In genomic region chr5:1599005-1599722, GRCh38 we compare ENCODE assay signal across 8 cellular contexts.
DNase-seq lines count a peak whose midpoint lies in the region; ATAC-seq and TF ChIP-seq lines count a peak whose summit lies in the region.
"Not testable (repeated sequence)": the region's sequence is repeated elsewhere in the genome, so short reads cannot be mapped to it uniquely, and the experiment has no call there.

No MANE protein-coding gene starts in this region.

- H3K27ac Mint-ChIP-seq in naive B cell, result peak overlapping the region in 3 of 6 donors; percentile 18 to 30 (median 27)

- not testable (repeated sequence) for H3K27ac ChIP-seq in MM.1S (ENCODE audit: low read length); SK-N-SH (ENCODE audit: low read depth in 2 of 2, low read length in 1 of 2); upper lobe of right lung

- in situ Hi-C loops in astrocyte of the spinal cord (cut with HindIII; ENCODE audit: low sequenced_read_pairs), result not testable (repeated sequence)

- H4K20me1 ChIP-seq in MM.1S (ENCODE audit: insufficient read depth, low read length); SK-N-SH (ENCODE audit: insufficient read depth): not testable (repeated sequence)

- H3K4me3 Mint-ChIP-seq in naive B cell, result peak overlapping the region in 1 of 8 donors; percentile 60

- H3K27me3 ChIP-seq in MM.1S (replicated peaks; ENCODE audit: insufficient read depth, low read length); SK-N-SH (ENCODE audit: insufficient read depth); upper lobe of right lung: not testable (repeated sequence)

- H3K4me1 Mint-ChIP-seq in naive B cell, result peaks cover 5 to 18% (median 5%) of the 10 kb centered on the region in 3 donors

- H3K4me3 ChIP-seq in MM.1S (ENCODE audit: low read length); SK-N-SH (ENCODE audit: low read depth in 2 of 2, low read length in 1 of 2); astrocyte of the spinal cord (ENCODE audit: low read depth, low read length); upper lobe of right lung: not testable (repeated sequence)

- not testable (repeated sequence) for TF ChIP-seq RAD21 in SK-N-SH (IDR thresholded peaks at IDR 0.05; ENCODE audit: low read length)

- TF ChIP-seq EP300 in SK-N-SH (IDR thresholded peaks at IDR 0.05; ENCODE audit: borderline replicate concordance in 1 of 2, low read depth in 1 of 2, low read length in 1 of 2), result not testable (repeated sequence)

- not testable (repeated sequence) for H3K36me3 ChIP-seq in MM.1S (replicated peaks; ENCODE audit: insufficient read depth, low read length); SK-N-SH (replicated peaks in 1 of 2; ENCODE audit: control insufficient read depth in 1 of 2, insufficient read depth in 2 of 2, low read length in 1 of 2); upper lobe of right lung

- not testable (repeated sequence) for H3K4me2 ChIP-seq in MM.1S (ENCODE audit: low read depth, low read length); SK-N-SH

- ATAC-seq in GM19351 (IDR thresholded peaks at IDR 0.05; ENCODE audit: unreplicated experiment) (peak; percentile 34), naive B cell (ENCODE audit: low read depth in 2 of 2) (peak in 1 of 2 donors; percentile 9), upper lobe of right lung (peak; percentile 7)

- H3K79me2 ChIP-seq in MM.1S (ENCODE audit: low read length); SK-N-SH (ENCODE audit: insufficient read depth): not testable (repeated sequence)

- POLR2A ChIA-PET in SK-N-SH (lab: Yijun Ruan, JAX), result not testable (repeated sequence)

- intact Hi-C loops in upper lobe of right lung (cut with DNase I), result not testable (repeated sequence)

- WGBS in SK-N-SH (ENCODE audit: low lambda C conversion rate), result 69% methylated on average over 4 of the region's 5 CpGs

- CTCF ChIA-PET in SK-N-SH (lab: Yijun Ruan, JAX), result not testable (repeated sequence)

- H3K9me3 ChIP-seq in MM.1S (replicated peaks; ENCODE audit: insufficient read depth, low read length); SK-N-SH; upper lobe of right lung: not testable (repeated sequence)

- DNase-seq in DMS53 treated with DMSO at 0.1 percent for 48 hours (lab: John Stamatoyannopoulos, UW; ENCODE audit: unreplicated experiment) (peak; percentile 43), MM.1S (peak; percentile 47), astrocyte of the spinal cord (ENCODE audit: low read depth, low spot score) (peak; percentile 41), fibroblast of the conjunctiva (ENCODE audit: low read depth) (peak; percentile 24), naive B cell (peak; percentile 27)
- DNase-seq in SK-N-SH, upper lobe of right lung: not testable (repeated sequence)

- not testable (repeated sequence) for H3K9me2 ChIP-seq in MM.1S (replicated peaks; ENCODE audit: insufficient read depth, low read length); SK-N-SH

- H3K27me3 Mint-ChIP-seq in naive B cell, result not testable (repeated sequence)

- H3K4me1 ChIP-seq in MM.1S (ENCODE audit: low read length), result peaks cover 16% of the 10 kb centered on the region
- not testable (repeated sequence) for H3K4me1 ChIP-seq in SK-N-SH (ENCODE audit: control insufficient read depth in 1 of 2, insufficient read depth in 2 of 2, low read depth in 1 of 2, low read length in 1 of 2); upper lobe of right lung

- H3K9me3 Mint-ChIP-seq in naive B cell, result not testable (repeated sequence)

- H3K9ac ChIP-seq in MM.1S (ENCODE audit: low read length); SK-N-SH: not testable (repeated sequence)

- TF ChIP-seq CTCF in MM.1S (IDR thresholded peaks at IDR 0.05; ENCODE audit: low read length) (0 out of 2 replicates have a peak, but pooled peaks have one; percentile 4), astrocyte of the spinal cord (IDR thresholded peaks at IDR 0.05; ENCODE audit: low read depth, low read length) (peak; percentile 34), upper lobe of right lung (IDR thresholded peaks at IDR 0.05) (peak; percentile 32)
- not testable (repeated sequence) for TF ChIP-seq CTCF in SK-N-SH (IDR thresholded peaks at IDR 0.05)

- not testable (repeated sequence) for H2AFZ ChIP-seq in MM.1S (ENCODE audit: low read length); SK-N-SH (ENCODE audit: low read depth)

- not testable (repeated sequence) for H3K36me3 Mint-ChIP-seq in naive B cell

- not testable (repeated sequence) for H3F3A ChIP-seq in MM.1S (ENCODE audit: insufficient read depth, low read length); SK-N-SH (replicated peaks; ENCODE audit: insufficient read depth)

TF ChIP-seq in SK-N-SH, 30 proteins besides CTCF, POLR2A, EP300 and RAD21:
- TF ChIP-seq ZBTB33 (IDR thresholded peaks at IDR 0.05; ENCODE audit: borderline replicate concordance, low read depth), result 0 out of 2 replicates have a peak, but pooled peaks have one; percentile 49
